ENCODE assay signal across 22 cellular contexts in genomic region chr7:156759579-156760202, GRCh38.
"Had no signal": no experiment of that assay in that cellular context is flagged by ENCODE, and none has a peak within 500 bp of the region (broad histone marks: within the 10 kb centered on the region; RNA-seq: fewer than 3 reads in every experiment).

No MANE protein-coding gene starts in this region.

- H3K27me3 ChIP-seq: SJCRH30 had no signal

- H3K4me3 ChIP-seq: SJCRH30 had no signal

- DNase-seq: IMR-90, Kasumi-1, MM.1S, NCI-H1092 treated with DMSO at 0.1 percent for 48 hours, NCI-H1436, NCI-H187, NCI-H2029, NCI-H2081 treated with DMSO at 0.1 percent for 48 hours, NCI-H2171, NCI-H226, NCI-H446, NCI-H510A, NCI-H524 treated with DMSO at 0.1 percent for 48 hours, NCI-H69, NCI-H774, PC-3, SHP77 treated with DMSO at 0.1 percent for 48 hours, SJCRH30 had no signal

- H3K4me1 ChIP-seq: SJCRH30 had no signal

- H3K9me3 ChIP-seq: SJCRH30 had no signal

- H3K4me2 ChIP-seq: KMS-11 had no signal

- H3K27ac ChIP-seq: KMS-11, SJCRH30 had no signal

- H3K9ac ChIP-seq: KMS-11 had no signal

- ATAC-seq: Panc1, PC-3, Right ventricle myocardium inferior, SK-N-SH treated with all-trans-retinoic acid at 6 μM for 48 hours had no signal
